In genomic region chr1:234543442-234544093, GRCh38 we compare ENCODE assay signal across 9 cellular contexts.
DNase-seq lines count a peak whose midpoint lies in the region; ATAC-seq and TF ChIP-seq lines count a peak whose summit lies in the region.
"Had no signal": no experiment of that assay in that cellular context is flagged by ENCODE, and none has a peak within 500 bp of the region (broad histone marks: within the 10 kb centered on the region; RNA-seq: fewer than 3 reads in every experiment).

No MANE protein-coding gene starts in this region.

- no peaks in the 10 kb centered on the region for H3K27me3 Mint-ChIP-seq in CD8-positive, alpha-beta T cell (ENCODE audit: low read depth)
- H3K27me3 Mint-ChIP-seq in progenitor cell of endocrine pancreas = peaks cover 7% of the 10 kb centered on the region
- H3K27me3 Mint-ChIP-seq in T-helper 17 cell = peaks cover 22% of the 10 kb centered on the region
- H3K27me3 Mint-ChIP-seq: activated CD4-positive, alpha-beta T cell treated with anti-CD3 and anti-CD28 coated beads, Interleukin-2, amount 10 ng/mL, durations not matched to agents 7 days and 5 days had no signal

- CTCF ChIA-PET in CD8-positive, alpha-beta T cell (lab: Charles Lee) = interaction anchor here (0.7 to 1.2 kb wide), 6 partner anchors 9 to 551 kb away, joined by 3 to 5 read pairs (median 3); no protein-coding TSS in a partner anchor

- H3K27me3 ChIP-seq in CD8-positive, alpha-beta T cell (ENCODE audit: insufficient read depth, low read length) = no peaks in the 10 kb centered on the region

- no peak for TF ChIP-seq CTCF in CD8-positive, alpha-beta T cell (IDR thresholded peaks at IDR 0.05)
- TF ChIP-seq CTCF in progenitor cell of endocrine pancreas (IDR thresholded peaks at IDR 0.05; ENCODE audit: unreplicated experiment) = no peak

- no peak for DNase-seq in CD8-positive, alpha-beta T cell
- DNase-seq in Right ventricle myocardium superior (peak; percentile 72), progenitor cell of endocrine pancreas (ENCODE audit: low spot score, unreplicated experiment) (no peak), HK-2 (ENCODE audit: unreplicated experiment) (no peak), NCI-H446 treated with DMSO at 0.1 percent for 48 hours (lab: John Stamatoyannopoulos, UW) (no peak), T-helper 17 cell (no peak)
- DNase-seq: activated CD4-positive, alpha-beta T cell treated with anti-CD3 and anti-CD28 coated beads, Interleukin-2, amount 10 ng/mL, durations not matched to agents 7 days and 5 days had no signal

- H3K4me3 Mint-ChIP-seq in CD8-positive, alpha-beta T cell = no peak overlapping the region
- H3K4me3 Mint-ChIP-seq in progenitor cell of endocrine pancreas (ENCODE audit: low read depth) (no peak overlapping the region), T-helper 17 cell (no peak overlapping the region)
- H3K4me3 Mint-ChIP-seq: activated CD4-positive, alpha-beta T cell treated with anti-CD3 and anti-CD28 coated beads, Interleukin-2, amount 10 ng/mL, durations not matched to agents 7 days and 5 days had no signal

- H3K36me3 ChIP-seq in CD8-positive, alpha-beta T cell (ENCODE audit: insufficient read depth, low read length) = no peaks in the 10 kb centered on the region

- POLR2A ChIA-PET in CD8-positive, alpha-beta T cell (lab: Charles Lee) = interaction anchor here (0.7 to 1.2 kb wide), 2 partner anchors 18 to 385 kb away, joined by 3 read pairs; no protein-coding TSS in a partner anchor

- H3K9me3 Mint-ChIP-seq in CD8-positive, alpha-beta T cell = no peaks in the 10 kb centered on the region
- no peaks in the 10 kb centered on the region for H3K9me3 Mint-ChIP-seq in progenitor cell of endocrine pancreas (ENCODE audit: low read depth)
- H3K9me3 Mint-ChIP-seq: activated CD4-positive, alpha-beta T cell treated with anti-CD3 and anti-CD28 coated beads, Interleukin-2, amount 10 ng/mL, durations not matched to agents 7 days and 5 days had no signal

- H3K4me3 ChIP-seq in CD8-positive, alpha-beta T cell (ENCODE audit: low read depth, low read length) = no peak overlapping the region

- peaks cover 14% of the 10 kb centered on the region for H3K4me1 ChIP-seq in CD8-positive, alpha-beta T cell (ENCODE audit: insufficient read depth, low read length)

- no peak overlapping the region for H3K27ac ChIP-seq in CD8-positive, alpha-beta T cell (ENCODE audit: low read depth, low read length)

- peaks cover 17% of the 10 kb centered on the region for H3K4me1 Mint-ChIP-seq in CD8-positive, alpha-beta T cell (ENCODE audit: low read depth)
- H3K4me1 Mint-ChIP-seq in progenitor cell of endocrine pancreas (ENCODE audit: low read depth) (peaks cover 29% of the 10 kb centered on the region), T-helper 17 cell (peaks cover 22% of the 10 kb centered on the region)

- H3K27ac Mint-ChIP-seq in CD8-positive, alpha-beta T cell = peak overlapping the region; percentile 16
- H3K27ac Mint-ChIP-seq in progenitor cell of endocrine pancreas (peak overlapping the region; percentile 73), T-helper 17 cell (no peak overlapping the region)
- H3K27ac Mint-ChIP-seq: activated CD4-positive, alpha-beta T cell treated with anti-CD3 and anti-CD28 coated beads, Interleukin-2, amount 10 ng/mL, durations not matched to agents 7 days and 5 days had no signal

- H3K36me3 Mint-ChIP-seq in CD8-positive, alpha-beta T cell = no peaks in the 10 kb centered on the region
- H3K36me3 Mint-ChIP-seq in progenitor cell of endocrine pancreas (ENCODE audit: insufficient read depth) = no peaks in the 10 kb centered on the region
- H3K36me3 Mint-ChIP-seq in T-helper 17 cell (ENCODE audit: low read depth) = no peaks in the 10 kb centered on the region

- no peaks in the 10 kb centered on the region for H3K9me3 ChIP-seq in CD8-positive, alpha-beta T cell (ENCODE audit: low read length)
- H3K9me3 ChIP-seq in T-helper 17 cell (ENCODE audit: control insufficient read depth, low read length, poor library complexity, severe bottlenecking) = no peaks in the 10 kb centered on the region

- intact Hi-C loops in CD8-positive, alpha-beta T cell (cut with DNase I, micrococcal nuclease) = no loop called here
- intact Hi-C loops in Right ventricle myocardium superior (cut with DNase I) = no loop called here

- no peak for ATAC-seq in CD8-positive, alpha-beta T cell
- ATAC-seq in SK-N-SH treated with all-trans-retinoic acid at 6 μM for 48 hours (peak; percentile 6), Right ventricle myocardium superior (ENCODE audit: poor library complexity) (peak; percentile 73), HG02798 (IDR thresholded peaks at IDR 0.05; ENCODE audit: poor library complexity, unreplicated experiment) (no peak), T-helper 17 cell (no peak)

TF ChIP-seq in SK-N-SH treated with all-trans-retinoic acid at 6 μM for 48 hours, 23 proteins besides CTCF, POLR2A, EP300 and RAD21:
- TF ChIP-seq TSHZ2 (CRISPR knock-in tag; IDR thresholded peaks at IDR 0.05) (peak; percentile 34; the same call in 1 of the 2 replicates), GLIS3 (CRISPR knock-in tag; IDR thresholded peaks at IDR 0.05) (peak; percentile 23; the same call in 1 of the 2 replicates), RARB (CRISPR knock-in tag; IDR thresholded peaks at IDR 0.05) (no peak)

Comparison
In these comparisons a context has a peak if more than half of its experiments do, and no peak if none do; other contexts are left out.
1. ATAC-seq: peak in SK-N-SH treated with all-trans-retinoic acid at 6 μM for 48 hours (single experiment) and Right ventricle myocardium superior (single experiment); none in CD8-positive, alpha-beta T cell (single experiment), HG02798 (single experiment) and T-helper 17 cell (single experiment).